In genomic region chr9:114359801-114360200, GRCh38 we compare ENCODE assay signal across 22 cellular contexts. TPM values are rescaled to one million over a fixed set of nuclear protein-coding genes. Genes with fewer than 3 reads are reported as not detected.
DNase-seq lines count a peak whose midpoint lies in the region; ATAC-seq, FAIRE-seq and TF ChIP-seq lines count a peak whose summit lies in the region.
"Had no signal": no experiment of that assay in that cellular context is flagged by ENCODE, and none has a peak within 500 bp of the region (broad histone marks: within the 10 kb centered on the region; RNA-seq: fewer than 3 reads in every experiment).

No MANE protein-coding gene starts in this region.

- H3K36me3 ChIP-seq in GM23248 (ENCODE audit: low read depth), result peaks cover 17% of the 10 kb centered on the region; the same call in 1 of the 2 replicates

- TF ChIP-seq CTCF in activated CD8-positive, alpha-beta T cell treated with anti-CD3 and anti-CD28 coated beads for 36 hours (IDR thresholded peaks at IDR 0.05), result no peak
- TF ChIP-seq CTCF in D721Med (IDR thresholded peaks at IDR 0.05; ENCODE audit: insufficient read depth, missing control alignments), result no peak

- no peaks in the 10 kb centered on the region for H4K20me1 ChIP-seq in GM23248 (ENCODE audit: insufficient read depth)

- H3K4me1 Mint-ChIP-seq in activated naive CD4-positive, alpha-beta T cell treated with anti-CD3 and anti-CD28 coated beads, Interleukin-2, amount 10 ng/mL, durations not matched to agents 7 days and 5 days, result peaks cover 59% of the 10 kb centered on the region
- H3K4me1 Mint-ChIP-seq in activated CD8-positive, alpha-beta T cell treated with anti-CD3 and anti-CD28 coated beads for 36 hours (ENCODE audit: low read depth), result peaks cover 64% of the 10 kb centered on the region
- peaks cover 66 to 68% of the 10 kb centered on the region in 2 donors for H3K4me1 Mint-ChIP-seq in immature natural killer cell
- H3K4me1 Mint-ChIP-seq in stimulated activated naive CD8-positive, alpha-beta T cell treated with anti-CD3 and anti-CD28 coated beads, Interleukin-15, amount 100 ng/mL, for 72 hours, result peaks cover 92% of the 10 kb centered on the region
- H3K4me1 Mint-ChIP-seq: nephron had no signal

- 98 to 99% methylated on average over 7 of the region's 7 CpGs for WGBS in GM23248 (ENCODE audit: low coverage in 1 of 2, low lambda C conversion rate in 2 of 2, missing lambda C conversion rate in 2 of 2), 2 experiments

- no peak overlapping the region for H2AFZ ChIP-seq in GM23248

- no peaks in the 10 kb centered on the region for H3K9me3 ChIP-seq in GM23248 (ENCODE audit: low read depth)
- H3K9me3 ChIP-seq: ascending aorta, sigmoid colon, thyroid gland had no signal

- no peak overlapping the region for H3K4me3 Mint-ChIP-seq in activated naive CD4-positive, alpha-beta T cell treated with anti-CD3 and anti-CD28 coated beads, Interleukin-2, amount 10 ng/mL, durations not matched to agents 7 days and 5 days
- H3K4me3 Mint-ChIP-seq in activated CD8-positive, alpha-beta T cell treated with anti-CD3 and anti-CD28 coated beads for 36 hours, result no peak overlapping the region
- no peak overlapping the region for H3K4me3 Mint-ChIP-seq in immature natural killer cell
- no peak overlapping the region for H3K4me3 Mint-ChIP-seq in stimulated activated naive CD8-positive, alpha-beta T cell treated with anti-CD3 and anti-CD28 coated beads, Interleukin-15, amount 100 ng/mL, for 72 hours
- H3K4me3 Mint-ChIP-seq: nephron had no signal

- no peaks in the 10 kb centered on the region for H3K27me3 ChIP-seq in GM23248 (replicated peaks; ENCODE audit: insufficient read depth)
- H3K27me3 ChIP-seq: ascending aorta, sigmoid colon, thyroid gland had no signal

- H3K9ac ChIP-seq in GM23248, result no peak overlapping the region

- H3F3A ChIP-seq in GM23248 (ENCODE audit: insufficient read depth), result peaks cover 15% of the 10 kb centered on the region

- H3K4me2 ChIP-seq in GM23248 (ENCODE audit: unreplicated experiment), result no peak overlapping the region

- peaks cover 17% of the 10 kb centered on the region for H3K4me1 ChIP-seq in GM23248 (ENCODE audit: insufficient read depth)
- H3K4me1 ChIP-seq: ascending aorta, sigmoid colon had no signal

- CTCF ChIA-PET in activated naive CD4-positive, alpha-beta T cell treated with anti-CD3 and anti-CD28 coated beads, Interleukin-2, amount 10 ng/mL, durations not matched to agents 7 days and 5 days (lab: Charles Lee), result no interaction called here
- CTCF ChIA-PET in activated CD8-positive, alpha-beta T cell treated with anti-CD3 and anti-CD28 coated beads for 36 hours (lab: Charles Lee), result no interaction called here

- peaks cover 81% of the 10 kb centered on the region for H3K36me3 Mint-ChIP-seq in activated naive CD4-positive, alpha-beta T cell treated with anti-CD3 and anti-CD28 coated beads, Interleukin-2, amount 10 ng/mL, durations not matched to agents 7 days and 5 days
- peaks cover 80% of the 10 kb centered on the region for H3K36me3 Mint-ChIP-seq in activated CD8-positive, alpha-beta T cell treated with anti-CD3 and anti-CD28 coated beads for 36 hours (ENCODE audit: low read depth)
- H3K36me3 Mint-ChIP-seq in immature natural killer cell, result peaks cover 48 to 73% (median 60%) of the 10 kb centered on the region in 3 donors

- POLR2A ChIA-PET in activated CD8-positive, alpha-beta T cell treated with anti-CD3 and anti-CD28 coated beads for 36 hours (lab: Charles Lee), result interaction anchor here (1.0 to 1.3 kb wide), 4 partner anchors 9 to 28 kb away, joined by 4 read pairs; partner anchors contain the start of gene AKNA

- no peaks in the 10 kb centered on the region for H3K27me3 Mint-ChIP-seq in activated naive CD4-positive, alpha-beta T cell treated with anti-CD3 and anti-CD28 coated beads, Interleukin-2, amount 10 ng/mL, durations not matched to agents 7 days and 5 days
- no peaks in the 10 kb centered on the region for H3K27me3 Mint-ChIP-seq in activated CD8-positive, alpha-beta T cell treated with anti-CD3 and anti-CD28 coated beads for 36 hours
- H3K27me3 Mint-ChIP-seq in immature natural killer cell (ENCODE audit: low read depth in 3 of 3), result peaks cover 12 to 20% (median 18%) of the 10 kb centered on the region in 3 donors
- H3K27me3 Mint-ChIP-seq in stimulated activated naive CD8-positive, alpha-beta T cell treated with anti-CD3 and anti-CD28 coated beads, Interleukin-15, amount 100 ng/mL, for 72 hours, result no peaks in the 10 kb centered on the region

- H3K9me2 ChIP-seq in GM23248 (ENCODE audit: insufficient read depth), result no peaks in the 10 kb centered on the region

- in situ Hi-C loops in GM23248 (cut with MboI), result no loop called here

- H3K27ac ChIP-seq in GM23248, result no peak overlapping the region
- H3K27ac ChIP-seq: ascending aorta, sigmoid colon, thyroid gland had no signal

- no peak overlapping the region for H3K4me3 ChIP-seq in GM23248
- H3K4me3 ChIP-seq: ascending aorta, sigmoid colon, thyroid gland had no signal

- no peaks in the 10 kb centered on the region for H3K79me2 ChIP-seq in GM23248 (ENCODE audit: insufficient read depth)

- FAIRE-seq in D721Med (lab: Jason Lieb, UNC), result no peak
- FAIRE-seq: H54 had no signal

- H3K9me3 Mint-ChIP-seq in activated naive CD4-positive, alpha-beta T cell treated with anti-CD3 and anti-CD28 coated beads, Interleukin-2, amount 10 ng/mL, durations not matched to agents 7 days and 5 days, result no peaks in the 10 kb centered on the region
- no peaks in the 10 kb centered on the region for H3K9me3 Mint-ChIP-seq in activated CD8-positive, alpha-beta T cell treated with anti-CD3 and anti-CD28 coated beads for 36 hours
- no peaks in the 10 kb centered on the region for H3K9me3 Mint-ChIP-seq in immature natural killer cell
- H3K9me3 Mint-ChIP-seq in stimulated activated naive CD8-positive, alpha-beta T cell treated with anti-CD3 and anti-CD28 coated beads, Interleukin-15, amount 100 ng/mL, for 72 hours, result no peaks in the 10 kb centered on the region
- H3K9me3 Mint-ChIP-seq: nephron had no signal

- DNase-seq in activated naive CD4-positive, alpha-beta T cell treated with anti-CD3 and anti-CD28 coated beads, Interleukin-2, amount 10 ng/mL, durations not matched to agents 7 days and 5 days, result no peak
- no peak for DNase-seq in activated naive CD4-positive, alpha-beta T cell treated with Interleukin-2 at 50 U/mL for 16 hours
- no peak for DNase-seq in activated CD8-positive, alpha-beta T cell treated with anti-CD3 and anti-CD28 coated beads for 36 hours
- no peak for DNase-seq in immature natural killer cell
- no peak for DNase-seq in stimulated activated naive CD8-positive, alpha-beta T cell treated with anti-CD3 and anti-CD28 coated beads, Interleukin-15, amount 100 ng/mL, for 72 hours
- DNase-seq in GM23248, result no peak
- no peak for DNase-seq in epidermal melanocyte (ENCODE audit: insufficient read length, low spot score)
- DNase-seq in D721Med (ENCODE audit: insufficient read length, low spot score), result no peak
- DNase-seq: activated CD4-positive, alpha-beta T cell treated with anti-CD3 and anti-CD28 coated beads, Interleukin-2, amount 50 U/mL, for 48 hours; KBM-7; mesendoderm; NCI-H187; NCI-H2227 treated with DMSO at 0.1 percent for 48 hours; NCI-H82; Right ventricle myocardium superior; sigmoid colon; SW 1271; thyroid gland had no signal

- H3K27ac Mint-ChIP-seq in activated naive CD4-positive, alpha-beta T cell treated with anti-CD3 and anti-CD28 coated beads, Interleukin-2, amount 10 ng/mL, durations not matched to agents 7 days and 5 days, result peak overlapping the region; percentile 67
- H3K27ac Mint-ChIP-seq in activated CD8-positive, alpha-beta T cell treated with anti-CD3 and anti-CD28 coated beads for 36 hours, result peak overlapping the region; percentile 97
- H3K27ac Mint-ChIP-seq in immature natural killer cell, result peak overlapping the region; percentile 90 to 99 (median 96)
- peak overlapping the region; percentile 50 to 92 for H3K27ac Mint-ChIP-seq in stimulated activated naive CD8-positive, alpha-beta T cell treated with anti-CD3 and anti-CD28 coated beads, Interleukin-15, amount 100 ng/mL, for 72 hours
- H3K27ac Mint-ChIP-seq: nephron had no signal

- intact Hi-C loops in activated CD8-positive, alpha-beta T cell treated with anti-CD3 and anti-CD28 coated beads for 36 hours (cut with micrococcal nuclease), result no loop called here

- ATAC-seq in activated CD8-positive, alpha-beta T cell treated with anti-CD3 and anti-CD28 coated beads for 36 hours, result no peak
- no peak for ATAC-seq in stimulated activated naive CD8-positive, alpha-beta T cell treated with anti-CD3 and anti-CD28 coated beads, Interleukin-15, amount 100 ng/mL, for 72 hours

RNA-seq across cellular contexts. Expression of gene AKNA, which starts 28.0 kb away (rescaled TPM):
- total RNA-seq in activated CD8-positive, alpha-beta T cell treated with anti-CD3 and anti-CD28 coated beads for 36 hours, result 100 to 1,000 TPM; 166 to 167 TPM
- polyA plus RNA-seq in immature natural killer cell, result 10 to 100 TPM in 2 of 3 donors, 1 to 10 TPM in 1; 4.0 to 56.3 (median 13.8) TPM
- total RNA-seq in GM23248 (2014; rRNA removed; shearing (Covaris generic)), result 6.6 and 8.1 TPM in 2 replicates
- 1.8 and 1.9 TPM in 2 replicates for polyA plus RNA-seq in GM23248 (2016; fragmentation: Nextera tagmentation; extraction: Ambion mirVana)

RNA-seq across cellular contexts. Expression of gene ORM2, which starts 30.1 kb away (rescaled TPM):
- not detected for total RNA-seq in activated CD8-positive, alpha-beta T cell treated with anti-CD3 and anti-CD28 coated beads for 36 hours
- polyA plus RNA-seq in immature natural killer cell (not detected), GM23248 (2016; fragmentation: Nextera tagmentation; extraction: Ambion mirVana) (not detected in 2 replicates)
- total RNA-seq in GM23248 (2014; rRNA removed; shearing (Covaris generic)), result not detected in 2 replicates
- total RNA-seq: Right ventricle myocardium superior, sigmoid colon, thyroid gland had no signal
- polyA plus RNA-seq: AG04450 had no signal

RNA-seq across cellular contexts. Expression of gene ORM1, which starts 36.9 kb away (rescaled TPM):
- not detected for total RNA-seq in activated CD8-positive, alpha-beta T cell treated with anti-CD3 and anti-CD28 coated beads for 36 hours
- polyA plus RNA-seq in immature natural killer cell (not detected), GM23248 (2016; fragmentation: Nextera tagmentation; extraction: Ambion mirVana) (not detected in 2 replicates)
- not detected in 2 replicates for total RNA-seq in GM23248 (2014; rRNA removed; shearing (Covaris generic))
- total RNA-seq: sigmoid colon, thyroid gland had no signal

Comparison
In these comparisons a context has a peak if more than half of its experiments do, and no peak if none do; other contexts are left out.
1. RNA of gene AKNA, which starts 28.0 kb away (total RNA-seq): 166 to 167 TPM in activated CD8-positive, alpha-beta T cell treated with anti-CD3 and anti-CD28 coated beads for 36 hours; 6.6 to 8.1 TPM in GM23248; every median in the first group is over 10 times any median in the second.
2. Peak in every context shown above with its lines, with median percentiles within 50 percentile points of each other: H3K27ac Mint-ChIP-seq.